ENCODE assay signal across 1 cellular context in the genomic region with DNA sequence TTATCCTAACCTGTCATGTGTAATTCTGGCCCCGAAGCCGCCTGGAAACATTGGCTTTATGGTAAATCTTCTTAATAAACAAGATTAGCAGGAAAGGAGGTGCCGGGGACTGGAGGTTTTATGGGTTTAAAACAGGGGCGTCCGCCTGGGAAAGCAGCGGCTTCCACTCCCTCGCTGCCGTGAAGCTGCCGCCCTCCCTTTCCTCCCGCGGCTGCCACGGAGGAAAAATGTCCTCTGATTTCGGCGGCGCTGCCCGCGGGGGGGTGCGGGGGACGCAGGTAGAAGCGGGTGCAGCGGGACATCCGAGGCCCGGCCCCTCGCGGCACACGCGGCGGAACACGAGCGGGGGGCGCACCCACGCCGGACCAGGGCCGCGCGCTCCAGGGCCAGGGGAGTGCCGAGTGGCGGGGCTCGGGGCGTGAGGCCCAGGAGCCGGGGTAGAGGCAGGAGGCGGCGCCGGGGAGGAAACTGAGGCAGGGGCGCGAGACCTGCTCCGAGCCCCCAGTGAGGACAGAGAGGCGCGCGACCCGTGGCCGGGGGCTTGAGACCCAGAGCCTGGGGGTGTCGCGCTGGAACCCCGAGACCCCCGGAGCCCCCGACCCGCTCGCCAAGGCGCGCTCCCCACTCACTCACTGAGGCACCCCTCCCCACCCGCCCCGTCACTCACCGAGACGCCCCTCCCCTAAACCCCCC.
TF ChIP-seq lines count a peak whose summit lies in the region.

No MANE protein-coding gene starts in this region.

TF ChIP-seq in HepG2, 621 proteins besides CTCF, POLR2A, EP300 and RAD21 (continued from another document and continues in another):
- TF ChIP-seq, protein P1, sequence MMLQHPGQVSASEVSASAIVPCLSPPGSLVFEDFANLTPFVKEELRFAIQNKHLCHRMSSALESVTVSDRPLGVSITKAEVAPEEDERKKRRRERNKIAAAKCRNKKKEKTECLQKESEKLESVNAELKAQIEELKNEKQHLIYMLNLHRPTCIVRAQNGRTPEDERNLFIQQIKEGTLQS (CRISPR knock-in tag; IDR thresholded peaks at IDR 0.05), result no peak
- TF ChIP-seq HNF4G (IDR thresholded peaks at IDR 0.05; ENCODE audit: borderline replicate concordance, low read depth, low read length), result no peak
- 0 out of 2 replicates have a peak, but pooled peaks have one; percentile 39 for TF ChIP-seq HNF4G (CRISPR knock-in tag; IDR thresholded peaks at IDR 0.05; ENCODE audit: borderline replicate concordance, low read depth)
- TF ChIP-seq RBM22 (optimal IDR thresholded peaks at IDR 0.05; ENCODE audit: low read length), result no peak
- TF ChIP-seq, protein P2, sequence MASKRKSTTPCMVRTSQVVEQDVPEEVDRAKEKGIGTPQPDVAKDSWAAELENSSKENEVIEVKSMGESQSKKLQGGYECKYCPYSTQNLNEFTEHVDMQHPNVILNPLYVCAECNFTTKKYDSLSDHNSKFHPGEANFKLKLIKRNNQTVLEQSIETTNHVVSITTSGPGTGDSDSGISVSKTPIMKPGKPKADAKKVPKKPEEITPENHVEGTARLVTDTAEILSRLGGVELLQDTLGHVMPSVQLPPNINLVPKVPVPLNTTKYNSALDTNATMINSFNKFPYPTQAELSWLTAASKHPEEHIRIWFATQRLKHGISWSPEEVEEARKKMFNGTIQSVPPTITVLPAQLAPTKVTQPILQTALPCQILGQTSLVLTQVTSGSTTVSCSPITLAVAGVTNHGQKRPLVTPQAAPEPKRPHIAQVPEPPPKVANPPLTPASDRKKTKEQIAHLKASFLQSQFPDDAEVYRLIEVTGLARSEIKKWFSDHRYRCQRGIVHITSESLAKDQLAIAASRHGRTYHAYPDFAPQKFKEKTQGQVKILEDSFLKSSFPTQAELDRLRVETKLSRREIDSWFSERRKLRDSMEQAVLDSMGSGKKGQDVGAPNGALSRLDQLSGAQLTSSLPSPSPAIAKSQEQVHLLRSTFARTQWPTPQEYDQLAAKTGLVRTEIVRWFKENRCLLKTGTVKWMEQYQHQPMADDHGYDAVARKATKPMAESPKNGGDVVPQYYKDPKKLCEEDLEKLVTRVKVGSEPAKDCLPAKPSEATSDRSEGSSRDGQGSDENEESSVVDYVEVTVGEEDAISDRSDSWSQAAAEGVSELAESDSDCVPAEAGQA (IDR thresholded peaks at IDR 0.05; ENCODE audit: low read depth), result no peak
- TF ChIP-seq, protein P2 (CRISPR knock-in tag; IDR thresholded peaks at IDR 0.05; ENCODE audit: borderline replicate concordance), result no peak
- TF ChIP-seq, protein P3, sequence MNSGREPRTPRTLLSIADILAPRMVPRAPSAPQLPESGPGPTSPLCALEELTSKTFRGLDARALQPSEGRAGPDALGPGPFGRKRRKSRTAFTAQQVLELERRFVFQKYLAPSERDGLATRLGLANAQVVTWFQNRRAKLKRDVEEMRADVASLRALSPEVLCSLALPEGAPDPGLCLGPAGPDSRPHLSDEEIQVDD (CRISPR knock-in tag; IDR thresholded peaks at IDR 0.05; ENCODE audit: borderline replicate concordance), result no peak
- TF ChIP-seq NR2F2 (IDR thresholded peaks at IDR 0.05; ENCODE audit: borderline replicate concordance, low read depth), result no peak
- no peak for TF ChIP-seq NFKBIZ (CRISPR knock-in tag; IDR thresholded peaks at IDR 0.05)
- TF ChIP-seq ELF4 (CRISPR knock-in tag; IDR thresholded peaks at IDR 0.05; ENCODE audit: borderline replicate concordance), result no peak
- no peak for TF ChIP-seq TBX2 (CRISPR knock-in tag; IDR thresholded peaks at IDR 0.05; ENCODE audit: borderline replicate concordance)
- TF ChIP-seq, protein P4, sequence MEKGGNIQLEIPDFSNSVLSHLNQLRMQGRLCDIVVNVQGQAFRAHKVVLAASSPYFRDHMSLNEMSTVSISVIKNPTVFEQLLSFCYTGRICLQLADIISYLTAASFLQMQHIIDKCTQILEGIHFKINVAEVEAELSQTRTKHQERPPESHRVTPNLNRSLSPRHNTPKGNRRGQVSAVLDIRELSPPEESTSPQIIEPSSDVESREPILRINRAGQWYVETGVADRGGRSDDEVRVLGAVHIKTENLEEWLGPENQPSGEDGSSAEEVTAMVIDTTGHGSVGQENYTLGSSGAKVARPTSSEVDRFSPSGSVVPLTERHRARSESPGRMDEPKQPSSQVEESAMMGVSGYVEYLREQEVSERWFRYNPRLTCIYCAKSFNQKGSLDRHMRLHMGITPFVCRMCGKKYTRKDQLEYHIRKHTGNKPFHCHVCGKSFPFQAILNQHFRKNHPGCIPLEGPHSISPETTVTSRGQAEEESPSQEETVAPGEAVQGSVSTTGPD (CRISPR knock-in tag; IDR thresholded peaks at IDR 0.05), result no peak
- TF ChIP-seq FOXP1 (IDR thresholded peaks at IDR 0.05), result no peak
- TF ChIP-seq FOXP1 (CRISPR knock-in tag; IDR thresholded peaks at IDR 0.05), result no peak
- TF ChIP-seq, protein P5, sequence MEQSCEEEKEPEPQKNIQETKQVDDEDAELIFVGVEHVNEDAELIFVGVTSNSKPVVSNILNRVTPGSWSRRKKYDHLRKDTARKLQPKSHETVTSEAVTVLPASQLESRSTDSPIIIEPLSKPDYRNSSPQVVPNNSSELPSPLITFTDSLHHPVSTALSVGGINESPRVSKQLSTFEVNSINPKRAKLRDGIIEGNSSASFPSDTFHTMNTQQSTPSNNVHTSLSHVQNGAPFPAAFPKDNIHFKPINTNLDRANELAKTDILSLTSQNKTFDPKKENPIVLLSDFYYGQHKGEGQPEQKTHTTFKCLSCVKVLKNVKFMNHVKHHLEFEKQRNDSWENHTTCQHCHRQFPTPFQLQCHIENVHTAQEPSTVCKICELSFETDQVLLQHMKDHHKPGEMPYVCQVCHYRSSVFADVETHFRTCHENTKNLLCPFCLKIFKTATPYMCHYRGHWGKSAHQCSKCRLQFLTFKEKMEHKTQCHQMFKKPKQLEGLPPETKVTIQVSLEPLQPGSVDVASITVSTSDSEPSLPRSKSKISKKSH (CRISPR knock-in tag; IDR thresholded peaks at IDR 0.05; ENCODE audit: borderline replicate concordance), result no peak
- TF ChIP-seq ZC3H13 (CRISPR knock-in tag; IDR thresholded peaks at IDR 0.05), result 0 out of 2 replicates have a peak, but pooled peaks have one; percentile 44
- TF ChIP-seq, protein P6, sequence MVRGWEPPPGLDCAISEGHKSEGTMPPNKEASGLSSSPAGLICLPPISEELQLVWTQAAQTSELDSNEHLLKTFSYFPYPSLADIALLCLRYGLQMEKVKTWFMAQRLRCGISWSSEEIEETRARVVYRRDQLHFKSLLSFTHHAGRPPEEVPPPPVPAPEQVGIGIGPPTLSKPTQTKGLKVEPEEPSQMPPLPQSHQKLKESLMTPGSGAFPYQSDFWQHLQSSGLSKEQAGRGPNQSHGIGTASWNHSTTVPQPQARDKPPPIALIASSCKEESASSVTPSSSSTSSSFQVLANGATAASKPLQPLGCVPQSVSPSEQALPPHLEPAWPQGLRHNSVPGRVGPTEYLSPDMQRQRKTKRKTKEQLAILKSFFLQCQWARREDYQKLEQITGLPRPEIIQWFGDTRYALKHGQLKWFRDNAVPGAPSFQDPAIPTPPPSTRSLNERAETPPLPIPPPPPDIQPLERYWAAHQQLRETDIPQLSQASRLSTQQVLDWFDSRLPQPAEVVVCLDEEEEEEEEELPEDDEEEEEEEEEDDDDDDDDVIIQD (CRISPR knock-in tag; IDR thresholded peaks at IDR 0.05; ENCODE audit: low read depth), result no peak
- no peak for TF ChIP-seq AHR (CRISPR knock-in tag; IDR thresholded peaks at IDR 0.05)
- no peak for TF ChIP-seq ZNF792 (CRISPR knock-in tag; IDR thresholded peaks at IDR 0.05)
- 0 out of 2 replicates have a peak, but pooled peaks have one; percentile 36 for TF ChIP-seq KAT7 (CRISPR knock-in tag; IDR thresholded peaks at IDR 0.05; ENCODE audit: borderline replicate concordance)
- TF ChIP-seq, protein P7, sequence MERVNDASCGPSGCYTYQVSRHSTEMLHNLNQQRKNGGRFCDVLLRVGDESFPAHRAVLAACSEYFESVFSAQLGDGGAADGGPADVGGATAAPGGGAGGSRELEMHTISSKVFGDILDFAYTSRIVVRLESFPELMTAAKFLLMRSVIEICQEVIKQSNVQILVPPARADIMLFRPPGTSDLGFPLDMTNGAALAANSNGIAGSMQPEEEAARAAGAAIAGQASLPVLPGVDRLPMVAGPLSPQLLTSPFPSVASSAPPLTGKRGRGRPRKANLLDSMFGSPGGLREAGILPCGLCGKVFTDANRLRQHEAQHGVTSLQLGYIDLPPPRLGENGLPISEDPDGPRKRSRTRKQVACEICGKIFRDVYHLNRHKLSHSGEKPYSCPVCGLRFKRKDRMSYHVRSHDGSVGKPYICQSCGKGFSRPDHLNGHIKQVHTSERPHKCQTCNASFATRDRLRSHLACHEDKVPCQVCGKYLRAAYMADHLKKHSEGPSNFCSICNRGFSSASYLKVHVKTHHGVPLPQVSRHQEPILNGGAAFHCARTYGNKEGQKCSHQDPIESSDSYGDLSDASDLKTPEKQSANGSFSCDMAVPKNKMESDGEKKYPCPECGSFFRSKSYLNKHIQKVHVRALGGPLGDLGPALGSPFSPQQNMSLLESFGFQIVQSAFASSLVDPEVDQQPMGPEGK (CRISPR knock-in tag; IDR thresholded peaks at IDR 0.05), result peak; percentile 60; the same call in 1 of the 2 replicates
- no peak for TF ChIP-seq ZNF333 (CRISPR knock-in tag; IDR thresholded peaks at IDR 0.05; ENCODE audit: borderline replicate concordance)
- TF ChIP-seq ZNF549 (CRISPR knock-in tag; IDR thresholded peaks at IDR 0.05), result no peak
- TF ChIP-seq, protein P8, sequence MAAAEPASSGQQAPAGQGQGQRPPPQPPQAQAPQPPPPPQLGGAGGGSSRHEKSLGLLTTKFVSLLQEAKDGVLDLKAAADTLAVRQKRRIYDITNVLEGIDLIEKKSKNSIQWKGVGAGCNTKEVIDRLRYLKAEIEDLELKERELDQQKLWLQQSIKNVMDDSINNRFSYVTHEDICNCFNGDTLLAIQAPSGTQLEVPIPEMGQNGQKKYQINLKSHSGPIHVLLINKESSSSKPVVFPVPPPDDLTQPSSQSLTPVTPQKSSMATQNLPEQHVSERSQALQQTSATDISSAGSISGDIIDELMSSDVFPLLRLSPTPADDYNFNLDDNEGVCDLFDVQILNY (CRISPR knock-in tag; conservative IDR thresholded peaks at IDR 0.05), result no peak
- TF ChIP-seq, protein P9, sequence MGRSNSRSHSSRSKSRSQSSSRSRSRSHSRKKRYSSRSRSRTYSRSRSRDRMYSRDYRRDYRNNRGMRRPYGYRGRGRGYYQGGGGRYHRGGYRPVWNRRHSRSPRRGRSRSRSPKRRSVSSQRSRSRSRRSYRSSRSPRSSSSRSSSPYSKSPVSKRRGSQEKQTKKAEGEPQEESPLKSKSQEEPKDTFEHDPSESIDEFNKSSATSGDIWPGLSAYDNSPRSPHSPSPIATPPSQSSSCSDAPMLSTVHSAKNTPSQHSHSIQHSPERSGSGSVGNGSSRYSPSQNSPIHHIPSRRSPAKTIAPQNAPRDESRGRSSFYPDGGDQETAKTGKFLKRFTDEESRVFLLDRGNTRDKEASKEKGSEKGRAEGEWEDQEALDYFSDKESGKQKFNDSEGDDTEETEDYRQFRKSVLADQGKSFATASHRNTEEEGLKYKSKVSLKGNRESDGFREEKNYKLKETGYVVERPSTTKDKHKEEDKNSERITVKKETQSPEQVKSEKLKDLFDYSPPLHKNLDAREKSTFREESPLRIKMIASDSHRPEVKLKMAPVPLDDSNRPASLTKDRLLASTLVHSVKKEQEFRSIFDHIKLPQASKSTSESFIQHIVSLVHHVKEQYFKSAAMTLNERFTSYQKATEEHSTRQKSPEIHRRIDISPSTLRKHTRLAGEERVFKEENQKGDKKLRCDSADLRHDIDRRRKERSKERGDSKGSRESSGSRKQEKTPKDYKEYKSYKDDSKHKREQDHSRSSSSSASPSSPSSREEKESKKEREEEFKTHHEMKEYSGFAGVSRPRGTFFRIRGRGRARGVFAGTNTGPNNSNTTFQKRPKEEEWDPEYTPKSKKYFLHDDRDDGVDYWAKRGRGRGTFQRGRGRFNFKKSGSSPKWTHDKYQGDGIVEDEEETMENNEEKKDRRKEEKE (IDR thresholded peaks at IDR 0.05), result no peak
- no peak for TF ChIP-seq RFX1 (IDR thresholded peaks at IDR 0.05)
- TF ChIP-seq ZNF331 (CRISPR knock-in tag; IDR thresholded peaks at IDR 0.05), result no peak
- TF ChIP-seq, protein P10, sequence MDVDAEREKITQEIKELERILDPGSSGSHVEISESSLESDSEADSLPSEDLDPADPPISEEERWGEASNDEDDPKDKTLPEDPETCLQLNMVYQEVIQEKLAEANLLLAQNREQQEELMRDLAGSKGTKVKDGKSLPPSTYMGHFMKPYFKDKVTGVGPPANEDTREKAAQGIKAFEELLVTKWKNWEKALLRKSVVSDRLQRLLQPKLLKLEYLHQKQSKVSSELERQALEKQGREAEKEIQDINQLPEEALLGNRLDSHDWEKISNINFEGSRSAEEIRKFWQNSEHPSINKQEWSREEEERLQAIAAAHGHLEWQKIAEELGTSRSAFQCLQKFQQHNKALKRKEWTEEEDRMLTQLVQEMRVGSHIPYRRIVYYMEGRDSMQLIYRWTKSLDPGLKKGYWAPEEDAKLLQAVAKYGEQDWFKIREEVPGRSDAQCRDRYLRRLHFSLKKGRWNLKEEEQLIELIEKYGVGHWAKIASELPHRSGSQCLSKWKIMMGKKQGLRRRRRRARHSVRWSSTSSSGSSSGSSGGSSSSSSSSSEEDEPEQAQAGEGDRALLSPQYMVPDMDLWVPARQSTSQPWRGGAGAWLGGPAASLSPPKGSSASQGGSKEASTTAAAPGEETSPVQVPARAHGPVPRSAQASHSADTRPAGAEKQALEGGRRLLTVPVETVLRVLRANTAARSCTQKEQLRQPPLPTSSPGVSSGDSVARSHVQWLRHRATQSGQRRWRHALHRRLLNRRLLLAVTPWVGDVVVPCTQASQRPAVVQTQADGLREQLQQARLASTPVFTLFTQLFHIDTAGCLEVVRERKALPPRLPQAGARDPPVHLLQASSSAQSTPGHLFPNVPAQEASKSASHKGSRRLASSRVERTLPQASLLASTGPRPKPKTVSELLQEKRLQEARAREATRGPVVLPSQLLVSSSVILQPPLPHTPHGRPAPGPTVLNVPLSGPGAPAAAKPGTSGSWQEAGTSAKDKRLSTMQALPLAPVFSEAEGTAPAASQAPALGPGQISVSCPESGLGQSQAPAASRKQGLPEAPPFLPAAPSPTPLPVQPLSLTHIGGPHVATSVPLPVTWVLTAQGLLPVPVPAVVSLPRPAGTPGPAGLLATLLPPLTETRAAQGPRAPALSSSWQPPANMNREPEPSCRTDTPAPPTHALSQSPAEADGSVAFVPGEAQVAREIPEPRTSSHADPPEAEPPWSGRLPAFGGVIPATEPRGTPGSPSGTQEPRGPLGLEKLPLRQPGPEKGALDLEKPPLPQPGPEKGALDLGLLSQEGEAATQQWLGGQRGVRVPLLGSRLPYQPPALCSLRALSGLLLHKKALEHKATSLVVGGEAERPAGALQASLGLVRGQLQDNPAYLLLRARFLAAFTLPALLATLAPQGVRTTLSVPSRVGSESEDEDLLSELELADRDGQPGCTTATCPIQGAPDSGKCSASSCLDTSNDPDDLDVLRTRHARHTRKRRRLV (CRISPR knock-in tag; IDR thresholded peaks at IDR 0.05), result no peak
- 0 out of 2 replicates have a peak, but pooled peaks have one; percentile 42 for TF ChIP-seq ARNTL (CRISPR knock-in tag; IDR thresholded peaks at IDR 0.05)
